Comparison of ENCODE assay signal across 9 cellular contexts in genomic region chr11:27233654-27234042, GRCh38.
DNase-seq lines count a peak whose midpoint lies in the region; ATAC-seq, FAIRE-seq and TF ChIP-seq lines count a peak whose summit lies in the region.
"Had no signal": no experiment of that assay in that cellular context is flagged by ENCODE, and none has a peak within 500 bp of the region (broad histone marks: within the 10 kb centered on the region; RNA-seq: fewer than 3 reads in every experiment).

No MANE protein-coding gene starts in this region.

- H4K5ac ChIP-seq in H9 (ENCODE audit: insufficient read length, low read depth, low read length) = no peak overlapping the region

- H3K4me1 Mint-ChIP-seq in H9 = peaks cover 20 to 21% of the 10 kb centered on the region in 2 experiments
- peaks cover 0 to 3% (median 0%) of the 10 kb centered on the region in 7 donors for H3K4me1 Mint-ChIP-seq in naive thymus-derived CD4-positive, alpha-beta T cell

- POLR2A ChIA-PET in naive thymus-derived CD4-positive, alpha-beta T cell (lab: Charles Lee) = no interaction called here

- H3K9ac ChIP-seq in H9 (ENCODE audit: extremely low read depth, insufficient read length, low read length) = no peak overlapping the region

- H3K14ac ChIP-seq in H9 (ENCODE audit: insufficient read depth, low read length) = no peak overlapping the region

- intact Hi-C loops in naive thymus-derived CD4-positive, alpha-beta T cell (cut with micrococcal nuclease) = no loop called here

- no peak overlapping the region; a peak in 1 of 7 replicates for H3K27ac Mint-ChIP-seq in H9
- no peak overlapping the region for H3K27ac Mint-ChIP-seq in naive thymus-derived CD4-positive, alpha-beta T cell

- in situ Hi-C loops in KBM-7 (cut with MboI; ENCODE audit: low pct_unique_long_range_greater_than_20kb, low sequenced_read_pairs) = no loop called here

- WGBS in H9 (ENCODE audit: extremely low coverage, insufficient read length, low lambda C conversion rate) = no CpG with 5 or more reads among the region's 3 CpGs

- peaks cover 2% of the 10 kb centered on the region; the same call in 1 of the 2 replicates for H3K4me1 ChIP-seq in H9 (ENCODE audit: insufficient read depth, low read length)
- H3K4me1 ChIP-seq in naive thymus-derived CD4-positive, alpha-beta T cell (ENCODE audit: control insufficient read depth in 2 of 2, insufficient read depth in 2 of 2, low read length in 2 of 2) = no peaks in the 10 kb centered on the region

- no peak overlapping the region for H2BK12ac ChIP-seq in H9 (ENCODE audit: insufficient read length, low read depth, low read length)

- H2BK5ac ChIP-seq in H9 (ENCODE audit: insufficient read length, low read length) = no peak overlapping the region

- H4K8ac ChIP-seq in H9 (replicated peaks; ENCODE audit: insufficient read length, low read depth, low read length) = no peak overlapping the region

- TF ChIP-seq CTCF in H9 (conservative IDR thresholded peaks at IDR 0.05) = no peak

- H2AK5ac ChIP-seq in H9 (ENCODE audit: insufficient read length, low read length) = no peak overlapping the region

- H3K56ac ChIP-seq in H9 (ENCODE audit: insufficient read length, low read depth, low read length) = no peak overlapping the region

- H2BK20ac ChIP-seq in H9 (ENCODE audit: low read depth, low read length, poor library complexity, severe bottlenecking) = no peak overlapping the region

- no peaks in the 10 kb centered on the region for H3K36me3 ChIP-seq in naive thymus-derived CD4-positive, alpha-beta T cell (ENCODE audit: control insufficient read depth in 2 of 3, insufficient read depth in 3 of 3, low read length in 3 of 3)

- no peaks in the 10 kb centered on the region for H3K27me3 Mint-ChIP-seq in H9 (ENCODE audit: low read depth)
- H3K27me3 Mint-ChIP-seq in naive thymus-derived CD4-positive, alpha-beta T cell = peaks cover 0 to 8% (median 0%) of the 10 kb centered on the region in 5 donors

- H3K23me2 ChIP-seq in H9 (ENCODE audit: insufficient read length, low read depth, low read length, poor library complexity, severe bottlenecking) = no peaks in the 10 kb centered on the region

- no peak overlapping the region for H3K27ac ChIP-seq in H9 (ENCODE audit: insufficient read length, low read depth, low read length)
- H3K27ac ChIP-seq in naive thymus-derived CD4-positive, alpha-beta T cell (ENCODE audit: low read depth, low read length) = no peak overlapping the region

- H3K18ac ChIP-seq in H9 (ENCODE audit: insufficient read length, low read depth, low read length) = no peak overlapping the region

- H2BK15ac ChIP-seq in H9 (ENCODE audit: low read depth, low read length) = no peak overlapping the region

- H3K4me3 Mint-ChIP-seq in H9 = no peak overlapping the region
- no peak overlapping the region for H3K4me3 Mint-ChIP-seq in naive thymus-derived CD4-positive, alpha-beta T cell

- H3K4ac ChIP-seq in H9 (ENCODE audit: low read depth, low read length) = no peak overlapping the region

- no peaks in the 10 kb centered on the region for H3K9me3 Mint-ChIP-seq in H9
- peaks cover 0 to 2% (median 0%) of the 10 kb centered on the region in 11 donors for H3K9me3 Mint-ChIP-seq in naive thymus-derived CD4-positive, alpha-beta T cell

- peaks cover 2% of the 10 kb centered on the region; the same call in 1 of the 2 replicates for H3K27me3 ChIP-seq in H9 (ENCODE audit: insufficient read depth, low read length)
- no peaks in the 10 kb centered on the region for H3K27me3 ChIP-seq in naive thymus-derived CD4-positive, alpha-beta T cell (ENCODE audit: control insufficient read depth in 2 of 2, insufficient read depth in 2 of 2, low read length in 2 of 2)

- H4K91ac ChIP-seq in H9 (ENCODE audit: insufficient read length, low read depth, low read length) = no peak overlapping the region

- H3K23ac ChIP-seq in H9 (ENCODE audit: insufficient read length, low read depth, low read length) = no peak overlapping the region

- H3T11ph ChIP-seq in H9 (ENCODE audit: low read length) = no peak overlapping the region

- H2AFZ ChIP-seq in H9 (ENCODE audit: low read length) = no peak overlapping the region

- no peaks in the 10 kb centered on the region for H3K9me3 ChIP-seq in H9 (ENCODE audit: control insufficient read depth, low read depth, low read length)
- H3K9me3 ChIP-seq in naive thymus-derived CD4-positive, alpha-beta T cell (ENCODE audit: control insufficient read depth in 2 of 3, low read length in 3 of 3) = no peaks in the 10 kb centered on the region

- peak; percentile 21 for FAIRE-seq in GM18507 (lab: Jason Lieb, UNC)
- FAIRE-seq: frontal cortex had no signal

- H4K20me1 ChIP-seq in H9 (ENCODE audit: control insufficient read depth, insufficient read depth, insufficient read length) = no peaks in the 10 kb centered on the region

- H3K4me2 ChIP-seq in H9 (ENCODE audit: insufficient read depth, insufficient read length, low read length) = no peak overlapping the region

- CTCF ChIA-PET in naive thymus-derived CD4-positive, alpha-beta T cell (lab: Charles Lee) = no interaction called here

- H2BK120ac ChIP-seq in H9 (ENCODE audit: low read depth, low read length, poor library complexity, severe bottlenecking) = no peak overlapping the region

- H3K4me3 ChIP-seq in naive thymus-derived CD4-positive, alpha-beta T cell (ENCODE audit: low read length) = no peak overlapping the region

- peak; percentile 24 for ATAC-seq in GM21786 (IDR thresholded peaks at IDR 0.05; ENCODE audit: unreplicated experiment)
- ATAC-seq in naive thymus-derived CD4-positive, alpha-beta T cell = no peak

- DNase-seq in GM18507 (ENCODE audit: extremely low spot score, insufficient read length, low read depth) = no peak
- DNase-seq in NCI-H1092 treated with DMSO at 0.1 percent for 48 hours (lab: John Stamatoyannopoulos, UW) = peak; percentile 81
- DNase-seq in myocyte (ENCODE audit: low read depth) = peak; percentile 94
- DNase-seq in KBM-7 = no peak
- DNase-seq in H9 = no peak
- DNase-seq in naive thymus-derived CD4-positive, alpha-beta T cell = no peak
- DNase-seq in NCI-H345 treated with DMSO at 0.1 percent for 48 hours (lab: John Stamatoyannopoulos, UW; ENCODE audit: unreplicated experiment) = no peak

- H3K79me1 ChIP-seq in H9 (ENCODE audit: insufficient read depth, low read depth, low read length, poor library complexity, severe bottlenecking) = no peaks in the 10 kb centered on the region

- H3K36me3 Mint-ChIP-seq in H9 (ENCODE audit: insufficient read depth in 1 of 3, low read depth in 3 of 3) = no peaks in the 10 kb centered on the region
- no peaks in the 10 kb centered on the region for H3K36me3 Mint-ChIP-seq in naive thymus-derived CD4-positive, alpha-beta T cell

- H3K79me2 ChIP-seq in H9 (ENCODE audit: insufficient read depth, low read length) = no peaks in the 10 kb centered on the region

Comparison
In these comparisons a context has a peak if more than half of its experiments do, and no peak if none do; other contexts are left out.
1. DNase-seq: peak in NCI-H1092 treated with DMSO at 0.1 percent for 48 hours (single experiment) and myocyte (single experiment); none in GM18507 (single experiment), KBM-7 (single experiment), H9 (single experiment), naive thymus-derived CD4-positive, alpha-beta T cell (0 of 9) and NCI-H345 treated with DMSO at 0.1 percent for 48 hours (single experiment).